ENCODE assay signal across 7 cellular contexts in the genomic region with DNA sequence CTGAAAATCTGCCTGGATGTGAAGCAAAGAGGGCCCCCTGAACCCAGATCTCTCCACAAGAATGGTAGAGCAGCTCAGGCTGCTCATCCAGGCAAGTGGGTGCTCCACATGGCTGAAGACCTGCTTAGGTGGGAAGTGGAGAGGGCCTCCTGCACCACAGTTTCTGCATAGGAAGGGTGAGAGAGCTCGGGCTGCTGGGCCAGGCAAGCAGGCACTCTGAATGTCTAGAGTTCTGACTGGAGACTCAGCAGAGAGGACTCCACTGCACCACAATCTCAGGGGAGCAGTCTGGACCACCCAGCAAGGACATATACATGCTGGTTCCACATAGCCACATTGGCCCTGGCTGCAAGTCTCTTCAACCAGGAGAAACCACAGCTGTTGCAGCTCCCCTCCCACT.
"Had no signal": no experiment of that assay in that cellular context is flagged by ENCODE, and none has a peak within 500 bp of the region (broad histone marks: within the 10 kb centered on the region; RNA-seq: fewer than 3 reads in every experiment).

No MANE protein-coding gene starts in this region.

- H2AFZ ChIP-seq: GM23338 had no signal

- H3K4me2 ChIP-seq: GM23338 had no signal

- H3K27ac ChIP-seq: HL-60 had no signal

- FAIRE-seq: H54, HepG2, K562 had no signal

- H3K4me3 ChIP-seq: GM23338, K562 had no signal

- ATAC-seq: K562 had no signal

- DNase-seq: H9, HCEC 1CT had no signal
